17 cellular contexts compared by ENCODE assay signal in genomic region chr16:70726869-70727494, GRCh38. TPM values are rescaled to one million over a fixed set of nuclear protein-coding genes. Genes with fewer than 3 reads are reported as not detected.
A peak's percentile ranks its signal among the peaks of the same experiment; 100 is the strongest.
DNase-seq lines count a peak whose midpoint lies in the region; ATAC-seq and TF ChIP-seq lines count a peak whose summit lies in the region.
"Had no signal": no experiment of that assay in that cellular context is flagged by ENCODE, and none has a peak within 500 bp of the region (broad histone marks: within the 10 kb centered on the region; RNA-seq: fewer than 3 reads in every experiment).

No MANE protein-coding gene starts in this region.

- H3K27me3 Mint-ChIP-seq in nephron progenitor cell (ENCODE audit: low read depth, poor library complexity): no peaks in the 10 kb centered on the region
- H3K27me3 Mint-ChIP-seq: effector memory CD8-positive, alpha-beta T cell had no signal

- H3K27ac Mint-ChIP-seq in nephron progenitor cell: peak overlapping the region; percentile 82
- H3K27ac Mint-ChIP-seq: effector memory CD8-positive, alpha-beta T cell; stimulated activated effector memory CD8-positive, alpha-beta T cell treated with anti-CD3 and anti-CD28 coated beads, Interleukin-12 subunit alpha, Interleukin-12 subunit beta, amount 100 ng/mL, for 72 hours had no signal

- H3K27ac ChIP-seq in caudate nucleus (ENCODE audit: low read depth, low read length) (peak overlapping the region; percentile 96), left ventricle myocardium inferior (replicated peaks) (peak overlapping the region; percentile 95), transverse colon (peak overlapping the region; percentile 72 to 90 (median 84))
- H3K27ac ChIP-seq: brain microvascular endothelial cell, foreskin keratinocyte, PC-9 had no signal

- H3K4me1 ChIP-seq in left ventricle myocardium inferior (peaks cover 66% of the 10 kb centered on the region), transverse colon (peaks cover 18 to 30% (median 22%) of the 10 kb centered on the region in 4 donors)
- H3K4me1 ChIP-seq: foreskin keratinocyte had no signal

- TF ChIP-seq EP300 in transverse colon (IDR thresholded peaks at IDR 0.05; ENCODE audit: low read depth): no peak

- DNase-seq in caudate nucleus (lab: John Stamatoyannopoulos, UW) (no peak), left ventricle myocardium inferior (peak; percentile 73), nephron progenitor cell (no peak), transverse colon (no peak), SHP77 treated with DMSO at 0.1 percent for 48 hours (lab: John Stamatoyannopoulos, UW) (no peak), retina (no peak)
- DNase-seq: activated naive CD4-positive, alpha-beta T cell; AML-193; brain microvascular endothelial cell; Calu3; effector memory CD8-positive, alpha-beta T cell; foreskin keratinocyte; NCI-H2081 treated with DMSO at 0.1 percent for 48 hours; NCI-H69; PC-9 had no signal

- intact Hi-C loops in left ventricle myocardium inferior (cut with micrococcal nuclease): no loop called here
- intact Hi-C loops in transverse colon (cut with DNase I; ENCODE audit: low total_unique reads): no loop called here

- no peak overlapping the region for H3K4me3 ChIP-seq in left ventricle myocardium inferior
- H3K4me3 ChIP-seq in transverse colon: no peak overlapping the region
- H3K4me3 ChIP-seq: PC-9 had no signal

- H3K27me3 ChIP-seq in left ventricle myocardium inferior (ENCODE audit: low read depth) (no peaks in the 10 kb centered on the region), transverse colon (no peaks in the 10 kb centered on the region)
- H3K27me3 ChIP-seq: brain microvascular endothelial cell, foreskin keratinocyte had no signal

- TF ChIP-seq CTCF in left ventricle myocardium inferior (IDR thresholded peaks at IDR 0.05; ENCODE audit: borderline replicate concordance) (no peak), nephron progenitor cell (IDR thresholded peaks at IDR 0.05) (no peak), transverse colon (IDR thresholded peaks at IDR 0.05) (no peak)

- H3K9me3 ChIP-seq in left ventricle myocardium inferior (replicated peaks): no peaks in the 10 kb centered on the region
- no peaks in the 10 kb centered on the region for H3K9me3 ChIP-seq in transverse colon

- H3K36me3 Mint-ChIP-seq in nephron progenitor cell (ENCODE audit: low read depth): peaks cover 37% of the 10 kb centered on the region

- WGBS in transverse colon (ENCODE audit: low coverage in 1 of 2), 2 donors: 70 to 80% methylated on average over 9 to 16 of the region's 16 CpGs

- peaks cover 69% of the 10 kb centered on the region for H3K4me1 Mint-ChIP-seq in nephron progenitor cell

- no peaks in the 10 kb centered on the region for H3K9me3 Mint-ChIP-seq in nephron progenitor cell
- H3K9me3 Mint-ChIP-seq: effector memory CD8-positive, alpha-beta T cell; stimulated activated effector memory CD8-positive, alpha-beta T cell treated with anti-CD3 and anti-CD28 coated beads, Interleukin-12 subunit alpha, Interleukin-12 subunit beta, amount 100 ng/mL, for 72 hours had no signal

- in situ Hi-C loops in transverse colon (cut with MboI; ENCODE audit: low pct_ligation_motif_present in 1 of 4, low pct_unique_long_range_greater_than_20kb in 1 of 4, low sequenced_read_pairs in 3 of 4): no loop called here

- no peaks in the 10 kb centered on the region for H3K36me3 ChIP-seq in left ventricle myocardium inferior
- H3K36me3 ChIP-seq in transverse colon: peaks cover 0 to 8% (median 1%) of the 10 kb centered on the region in 4 donors

- H3K4me3 Mint-ChIP-seq in nephron progenitor cell: no peak overlapping the region
- H3K4me3 Mint-ChIP-seq: effector memory CD8-positive, alpha-beta T cell; stimulated activated effector memory CD8-positive, alpha-beta T cell treated with anti-CD3 and anti-CD28 coated beads, Interleukin-12 subunit alpha, Interleukin-12 subunit beta, amount 100 ng/mL, for 72 hours had no signal

- ATAC-seq in GM18505 (IDR thresholded peaks at IDR 0.05; ENCODE audit: unreplicated experiment): no peak
- ATAC-seq: effector memory CD8-positive, alpha-beta T cell; foreskin keratinocyte; stimulated activated effector memory CD8-positive, alpha-beta T cell treated with anti-CD3 and anti-CD28 coated beads, Interleukin-12 subunit alpha, Interleukin-12 subunit beta, amount 100 ng/mL, for 72 hours had no signal

- TF ChIP-seq POLR2A in transverse colon (IDR thresholded peaks at IDR 0.05) (no peak), GM18505 (IDR thresholded peaks at IDR 0.05; ENCODE audit: borderline replicate concordance, extremely low read depth, insufficient read depth, insufficient read length) (no peak)

RNA-seq across cellular contexts. Expression of gene MTSS2, which starts 41.1 kb away (rescaled TPM):
- 83.9 TPM for total RNA-seq in left ventricle myocardium inferior
- total RNA-seq in transverse colon: 100 to 1,000 TPM in 1 of 4 donors, 10 to 100 TPM in 3; 13.9 to 149 (median 33.8) TPM
